Comparison of ENCODE assay signal across 8 cellular contexts in the genomic region with DNA sequence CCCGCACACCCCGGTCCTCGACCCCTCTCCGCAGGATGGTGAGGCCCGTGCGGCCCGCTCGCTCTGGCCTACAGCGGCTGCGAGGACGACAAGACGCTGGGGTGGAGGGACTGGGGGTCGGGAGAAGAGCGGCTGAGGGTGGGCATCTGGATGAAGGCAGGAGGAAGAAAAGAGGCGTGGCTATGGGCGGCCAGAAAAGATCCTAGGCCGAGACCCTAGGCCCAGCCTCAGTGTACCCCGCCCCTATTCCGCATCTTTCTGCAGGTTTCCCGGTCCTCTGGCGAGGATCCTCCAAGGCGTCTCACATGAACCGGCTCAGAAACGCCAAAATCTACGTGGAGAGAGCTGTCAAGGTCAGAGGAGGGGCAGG. TPM values are rescaled to one million over a fixed set of nuclear protein-coding genes. Genes with fewer than 3 reads are reported as not detected.
DNase-seq lines count a peak whose midpoint lies in the region; ATAC-seq and TF ChIP-seq lines count a peak whose summit lies in the region.

No MANE protein-coding gene starts in this region.

- POLR2A ChIA-PET in MCF 10A (lab: Yijun Ruan, JAX): interaction anchor here (0.9 kb wide), 1 partner anchor 26 kb away, joined by 4 read pairs; no protein-coding TSS in a partner anchor

- 0 to 2% methylated on average over 15 to 19 of the region's 25 CpGs for WGBS in lower leg skin, 2 donors

- H3K9me3 Mint-ChIP-seq in activated T-cell treated with anti-CD3 and anti-CD28 coated beads, Interleukin-2, amount 50 U/mL, for 24 hours: no peaks in the 10 kb centered on the region
- no peaks in the 10 kb centered on the region for H3K9me3 Mint-ChIP-seq in MCF 10A (ENCODE audit: unreplicated experiment)

- TF ChIP-seq CTCF in MCF 10A (IDR thresholded peaks at IDR 0.05; ENCODE audit: unreplicated experiment): no peak
- no peak for TF ChIP-seq CTCF in lower leg skin (IDR thresholded peaks at IDR 0.05)
- TF ChIP-seq CTCF in tibial artery (IDR thresholded peaks at IDR 0.05): no peak
- no peak for TF ChIP-seq CTCF in GM13976 (IDR thresholded peaks at IDR 0.05; ENCODE audit: borderline replicate concordance, control extremely low read depth, extremely low read depth, insufficient read depth, missing control alignments)

- H3K27me3 ChIP-seq in tibial artery: no peaks in the 10 kb centered on the region

- peaks cover 73% of the 10 kb centered on the region for H3K36me3 Mint-ChIP-seq in activated T-cell treated with anti-CD3 and anti-CD28 coated beads, Interleukin-2, amount 50 U/mL, for 24 hours (ENCODE audit: low read depth)
- H3K36me3 Mint-ChIP-seq in MCF 10A (ENCODE audit: insufficient read depth, unreplicated experiment): peaks cover 17% of the 10 kb centered on the region

- H3K27me3 Mint-ChIP-seq in activated T-cell treated with anti-CD3 and anti-CD28 coated beads, Interleukin-2, amount 50 U/mL, for 24 hours: no peaks in the 10 kb centered on the region
- no peaks in the 10 kb centered on the region for H3K27me3 Mint-ChIP-seq in MCF 10A (ENCODE audit: insufficient read depth, unreplicated experiment)

- DNase-seq in activated T-cell treated with anti-CD3 and anti-CD28 coated beads, Interleukin-2, amount 50 U/mL, for 24 hours: no peak
- DNase-seq in activated T-cell treated with anti-CD3 and anti-CD28 coated beads, Interleukin-2, amount 50 U/mL, for 1 hour: no peak
- DNase-seq in MCF 10A (ENCODE audit: unreplicated experiment) (no peak), lower leg skin (ENCODE audit: low spot score in 2 of 2) (no peak), tibial artery (no peak), GM13976 (ENCODE audit: low spot score) (no peak)
- no peak for DNase-seq in stimulated activated CD4-positive, alpha-beta T cell treated with anti-CD3 and anti-CD28 coated beads, Interleukin-12 subunit alpha, Interleukin-12 subunit beta, amount 100 ng/mL, for 4 hours

- TF ChIP-seq POLR2A in lower leg skin (IDR thresholded peaks at IDR 0.05): no peak

- in situ Hi-C loops in GM13976 (cut with MboI; ENCODE audit: low sequenced_read_pairs, unreplicated experiment): no loop called here

- peak overlapping the region; percentile 75 for H3K27ac Mint-ChIP-seq in activated T-cell treated with anti-CD3 and anti-CD28 coated beads, Interleukin-2, amount 50 U/mL, for 24 hours
- no peak overlapping the region for H3K27ac Mint-ChIP-seq in MCF 10A (ENCODE audit: low read depth, unreplicated experiment)

- peak overlapping the region; percentile 39 for H3K4me3 Mint-ChIP-seq in activated T-cell treated with anti-CD3 and anti-CD28 coated beads, Interleukin-2, amount 50 U/mL, for 24 hours
- peak overlapping the region; percentile 70 for H3K4me3 Mint-ChIP-seq in MCF 10A (ENCODE audit: unreplicated experiment)

- H3K36me3 ChIP-seq in tibial artery: peaks cover 10 to 50% (median 30%) of the 10 kb centered on the region in 3 donors

- no TSS peak for BruUV-seq in MCF 10A (replicated peaks; lab: Mats Ljungman, UMichigan)

- H3K27ac ChIP-seq in tibial artery: peak overlapping the region; percentile 97 to 98

- intact Hi-C loops in MCF 10A (cut with micrococcal nuclease): no loop called here
- intact Hi-C loops in lower leg skin (cut with DNase I; ENCODE audit: low total_unique reads): no loop called here
- intact Hi-C loops in tibial artery (cut with DNase I; ENCODE audit: low total_unique reads): no loop called here

- ATAC-seq in GM19395 (IDR thresholded peaks at IDR 0.05; ENCODE audit: unreplicated experiment): no peak

- H3K4me1 ChIP-seq in tibial artery: peaks cover 0 to 16% (median 13%) of the 10 kb centered on the region in 4 donors

- H3K4me1 Mint-ChIP-seq in activated T-cell treated with anti-CD3 and anti-CD28 coated beads, Interleukin-2, amount 50 U/mL, for 24 hours (ENCODE audit: low read depth): peaks cover 41% of the 10 kb centered on the region
- H3K4me1 Mint-ChIP-seq in MCF 10A (ENCODE audit: insufficient read depth, unreplicated experiment): peaks cover 23% of the 10 kb centered on the region

- H3K9me3 ChIP-seq in tibial artery: no peaks in the 10 kb centered on the region

- CTCF ChIA-PET in MCF 10A (lab: Yijun Ruan, JAX): no interaction called here

- peak overlapping the region; percentile 48 for H3K4me3 ChIP-seq in lower leg skin (ENCODE audit: low read depth, poor library complexity, severe bottlenecking)
- peak overlapping the region; percentile 77 to 80 for H3K4me3 ChIP-seq in tibial artery

RNA-seq across cellular contexts. Expression of a gene that starts 0.3 kb away (rescaled TPM):
- 14.6 and 16.6 TPM in 2 replicates for total RNA-seq in MCF 10A (2022)
- total RNA-seq in lower leg skin: 10 to 100 TPM; 34.9 to 93.9 (median 54.3) TPM

RNA-seq across cellular contexts. Expression of a gene that starts 17.5 kb away (rescaled TPM):
- total RNA-seq in MCF 10A (2022) (122 and 132 TPM in 2 replicates), lower leg skin (100 to 1,000 TPM in 3 of 4 donors, 10 to 100 TPM in 1; 89.6 to 151 (median 107) TPM)

RNA-seq across cellular contexts. Expression of a gene that starts 18.1 kb away (rescaled TPM):
- total RNA-seq in MCF 10A (2022) (72.0 and 77.1 TPM in 2 replicates), lower leg skin (10 to 100 TPM; 42.1 to 53.2 (median 47.0) TPM)

RNA-seq across cellular contexts. Expression of a gene that starts 33.5 kb away (rescaled TPM):
- total RNA-seq in MCF 10A (2022) (40.3 and 40.7 TPM in 2 replicates), lower leg skin (10 to 100 TPM; 44.4 to 57.1 (median 50.7) TPM)

RNA-seq across cellular contexts. Expression of a gene that starts 40.6 kb away (rescaled TPM):
- total RNA-seq in MCF 10A (2022) (8.3 and 11.7 TPM in 2 replicates), lower leg skin (10 to 100 TPM in 1 of 4 donors, 1 to 10 TPM in 3; 3.1 to 10.1 (median 9.4) TPM)
